ENCODE assay signal across 12 cellular contexts in genomic region chr11:129317564-129317963, GRCh38. TPM values are rescaled to one million over a fixed set of nuclear protein-coding genes. Genes with fewer than 3 reads are reported as not detected.
DNase-seq lines count a peak whose midpoint lies in the region; ATAC-seq, FAIRE-seq and TF ChIP-seq lines count a peak whose summit lies in the region.
"Had no signal": no experiment of that assay in that cellular context is flagged by ENCODE, and none has a peak within 500 bp of the region (broad histone marks: within the 10 kb centered on the region; RNA-seq: fewer than 3 reads in every experiment).

No MANE protein-coding gene starts in this region.

- H3K36me3 ChIP-seq in bronchial epithelial cell (ENCODE audit: control insufficient read depth, insufficient read depth, low read length), result no peaks in the 10 kb centered on the region
- H3K36me3 ChIP-seq: MG63 had no signal

- H3K36me3 Mint-ChIP-seq in activated T-cell treated with anti-CD3 and anti-CD28 coated beads, Interleukin-2, amount 50 U/mL, for 24 hours (ENCODE audit: low read depth), result no peaks in the 10 kb centered on the region

- H3K4me3 ChIP-seq in bronchial epithelial cell (ENCODE audit: low read depth, low read length), result no peak overlapping the region
- H3K4me3 ChIP-seq: MG63 had no signal

- DNase-seq in KBM-7 (peak; percentile 38), NCI-H510A treated with DMSO at 0.1 percent for 48 hours (lab: John Stamatoyannopoulos, UW) (peak; percentile 97), bronchial epithelial cell (ENCODE audit: low read depth) (peak; percentile 96), renal cortical epithelial cell (ENCODE audit: low read depth) (peak; percentile 58), RKO (ENCODE audit: low spot score) (no peak)
- no peak for DNase-seq in activated T-cell treated with anti-CD3 and anti-CD28 coated beads, Interleukin-2, amount 50 U/mL, for 24 hours
- DNase-seq: activated naive CD4-positive, alpha-beta T cell treated with anti-CD3 and anti-CD28 coated beads, Interleukin-2, amount 50 U/mL, for 16 hours; central memory CD4-positive, alpha-beta T cell; MG63; retina had no signal

- no peak for TF ChIP-seq CTCF in bronchial epithelial cell (IDR thresholded peaks at IDR 0.05; ENCODE audit: insufficient read depth, low read length, severe bottlenecking)

- H3K27ac Mint-ChIP-seq in activated T-cell treated with anti-CD3 and anti-CD28 coated beads, Interleukin-2, amount 50 U/mL, for 24 hours, result no peak overlapping the region

- in situ Hi-C loops in KBM-7 (cut with MboI; ENCODE audit: low pct_unique_long_range_greater_than_20kb, low sequenced_read_pairs), result no loop called here

- FAIRE-seq in bronchial epithelial cell (lab: Jason Lieb, UNC), result peak; percentile 84

- H3K4me3 Mint-ChIP-seq in activated T-cell treated with anti-CD3 and anti-CD28 coated beads, Interleukin-2, amount 50 U/mL, for 24 hours, result no peak overlapping the region

- H3K9me3 Mint-ChIP-seq in activated T-cell treated with anti-CD3 and anti-CD28 coated beads, Interleukin-2, amount 50 U/mL, for 24 hours, result no peaks in the 10 kb centered on the region

- no peak for ATAC-seq in GM21528 (IDR thresholded peaks at IDR 0.05; ENCODE audit: low FRiP score, unreplicated experiment)
- no peak for ATAC-seq in HG02678 (IDR thresholded peaks at IDR 0.05; ENCODE audit: unreplicated experiment)

- H3K27me3 Mint-ChIP-seq in activated T-cell treated with anti-CD3 and anti-CD28 coated beads, Interleukin-2, amount 50 U/mL, for 24 hours, result no peaks in the 10 kb centered on the region

- H3K27me3 ChIP-seq in bronchial epithelial cell (ENCODE audit: control insufficient read depth, insufficient read depth, low read length), result no peaks in the 10 kb centered on the region
- H3K27me3 ChIP-seq: MG63 had no signal

- peaks cover 6% of the 10 kb centered on the region for H3K4me1 Mint-ChIP-seq in activated T-cell treated with anti-CD3 and anti-CD28 coated beads, Interleukin-2, amount 50 U/mL, for 24 hours (ENCODE audit: low read depth)

RNA-seq across cellular contexts. Expression of gene BARX2, which starts 58.1 kb away (rescaled TPM):
- total RNA-seq in bronchial epithelial cell (2.9 and 8.1 TPM in 2 replicates), renal cortical epithelial cell (0.10 TPM in 1 of 2 replicates, not detected in the other)

Comparison
In these comparisons a context has a peak if more than half of its experiments do, and no peak if none do; other contexts are left out.
1. DNase-seq: peak in KBM-7 (single experiment), NCI-H510A treated with DMSO at 0.1 percent for 48 hours (single experiment), bronchial epithelial cell (single experiment) and renal cortical epithelial cell (single experiment); none in activated T-cell treated with anti-CD3 and anti-CD28 coated beads, Interleukin-2, amount 50 U/mL, for 24 hours (single experiment) and RKO (single experiment).